Comparison of ENCODE assay signal across 13 cellular contexts in the genomic region with DNA sequence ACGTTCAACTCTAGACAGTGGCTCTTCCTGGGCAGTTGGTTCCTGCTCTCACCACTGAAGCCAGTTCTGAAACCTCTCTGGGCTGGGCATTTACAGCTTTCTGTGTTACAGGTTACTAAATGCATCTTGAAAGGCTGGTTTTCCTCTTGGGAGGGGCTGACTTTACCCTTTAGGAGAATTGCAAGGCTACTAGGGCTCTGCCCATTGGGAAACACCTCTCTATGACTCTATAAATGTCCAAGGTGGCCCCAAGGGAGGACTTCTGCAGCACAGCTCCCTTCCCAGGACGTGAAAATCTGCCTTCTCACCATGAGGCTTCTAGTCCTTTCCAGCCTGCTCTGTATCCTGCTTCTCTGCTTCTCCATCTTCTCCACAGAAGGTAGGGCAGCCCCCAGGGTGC. TPM values are rescaled to one million over a fixed set of nuclear protein-coding genes. Genes with fewer than 3 reads are reported as not detected.
DNase-seq lines count a peak whose midpoint lies in the region; ATAC-seq and TF ChIP-seq lines count a peak whose summit lies in the region.
"Had no signal": no experiment of that assay in that cellular context is flagged by ENCODE, and none has a peak within 500 bp of the region (broad histone marks: within the 10 kb centered on the region; RNA-seq: fewer than 3 reads in every experiment).

A gene (plus strand): TSS at position 259 of the 400 bp plus-strand sequence. CDS start 51 bp downstream, at position 310.

- H3K4me3 ChIP-seq in NB4 (ENCODE audit: low read depth, low read length) (no peak within 1 kb of the TSS), mucosa of descending colon (peak within 1 kb of the TSS; percentile 14), testis (no peak within 1 kb of the TSS)
- H3K4me3 ChIP-seq: upper lobe of left lung had no signal

- no peaks in the 10 kb centered on the region for H3K27me3 ChIP-seq in testis
- H3K27me3 ChIP-seq: upper lobe of left lung had no signal

- H3K9me3 ChIP-seq in mucosa of descending colon, result no peaks in the 10 kb centered on the region
- no peaks in the 10 kb centered on the region for H3K9me3 ChIP-seq in testis
- H3K9me3 ChIP-seq: upper lobe of left lung had no signal

- H3K4me1 ChIP-seq in mucosa of descending colon (ENCODE audit: low read depth), result peaks cover 12% of the 10 kb centered on the region
- H3K4me1 ChIP-seq in testis, result no peaks in the 10 kb centered on the region
- H3K4me1 ChIP-seq: parathyroid adenoma, upper lobe of left lung had no signal

- 74 to 75% methylated on average over 2 of the region's 2 CpGs for WGBS in testis, 2 donors

- TF ChIP-seq POLR2A in NB4 (IDR thresholded peaks at IDR 0.05; ENCODE audit: extremely low read depth, insufficient read length) (no peak), testis (IDR thresholded peaks at IDR 0.05) (no peak)

- H3K36me3 ChIP-seq in mucosa of descending colon (ENCODE audit: low read depth) (no peaks in the 10 kb centered on the region), testis (ENCODE audit: low read depth, missing control alignments) (no peaks in the 10 kb centered on the region)
- H3K36me3 ChIP-seq: upper lobe of left lung had no signal

- DNase-seq in NB4 (ENCODE audit: low read depth) (peak; percentile 62), mucosa of descending colon (peak in 2 of 3 donors; percentile 77 to 87), NCI-H1048 (lab: John Stamatoyannopoulos, UW) (no peak), testis (no peak), NCI-H526 (lab: John Stamatoyannopoulos, UW) (no peak)
- DNase-seq in activated effector memory CD4-positive, alpha-beta T cell treated with Interleukin-2 at 50 U/mL for 16 hours, result no peak
- DNase-seq: C1 segment of cervical spinal cord, HCEC 1CT, NCI-H1930, upper lobe of left lung had no signal

- intact Hi-C loops in mucosa of descending colon (cut with DNase I, micrococcal nuclease) (no loop called here), testis (cut with DNase I; ENCODE audit: low total_unique reads) (no loop called here)

- no peak for TF ChIP-seq CTCF in NB4 (IDR thresholded peaks at IDR 0.05; ENCODE audit: low read depth, low read length)
- no peak for TF ChIP-seq CTCF in mucosa of descending colon (IDR thresholded peaks at IDR 0.05)
- TF ChIP-seq CTCF in testis (IDR thresholded peaks at IDR 0.05), result no peak

- H3K27ac ChIP-seq in testis, result no peak within 1 kb of the TSS
- H3K27ac ChIP-seq: parathyroid adenoma, upper lobe of left lung had no signal

- ATAC-seq in GM18861 (IDR thresholded peaks at IDR 0.05; ENCODE audit: unreplicated experiment) (peak; percentile 40), GM21576 (IDR thresholded peaks at IDR 0.05; ENCODE audit: unreplicated experiment) (peak; percentile 32), mucosa of descending colon (peak; percentile 86)

RNA-seq across cellular contexts. Expression of the gene that starts here (rescaled TPM):
- total RNA-seq in mucosa of descending colon, result 100 to 1,000 TPM; 231 to 725 (median 467) TPM
- total RNA-seq in testis, result not detected
- polyA plus RNA-seq in testis (ENCODE audit: insufficient read depth, low read depth, low replicate concordance), result not detected

Comparison
In these comparisons a context has a peak if more than half of its experiments do, and no peak if none do; other contexts are left out.
1. RNA of the gene that starts here (total RNA-seq): 231 to 725 TPM in mucosa of descending colon; not detected in testis; every median in the first group is over 100 times any median in the second.
2. ATAC-seq: peak in every context shown above with its lines; median percentile 86 in mucosa of descending colon; 40 in GM18861; 32 in GM21576.
3. DNase-seq: peak in NB4 (single experiment) and mucosa of descending colon (2 of 3); none in NCI-H1048 (single experiment), activated effector memory CD4-positive, alpha-beta T cell treated with Interleukin-2 at 50 U/mL for 16 hours (single experiment), testis (single experiment) and NCI-H526 (0 of 2).